Comparison of ENCODE assay signal across 20 cellular contexts in genomic region chr15:35991386-35991785, GRCh38.
"Had no signal": no experiment of that assay in that cellular context is flagged by ENCODE, and none has a peak within 500 bp of the region (broad histone marks: within the 10 kb centered on the region; RNA-seq: fewer than 3 reads in every experiment).

No MANE protein-coding gene starts in this region.

- H3K4me1 Mint-ChIP-seq: immature natural killer cell had no signal

- H3K4me1 ChIP-seq: foreskin keratinocyte, left lung, lower lobe of right lung had no signal

- H3K27ac Mint-ChIP-seq: immature natural killer cell had no signal

- H3K4me3 Mint-ChIP-seq: immature natural killer cell had no signal

- H3K27ac ChIP-seq: coronary artery, dorsolateral prefrontal cortex, esophagus muscularis mucosa, foreskin keratinocyte, gastroesophageal sphincter, heart left ventricle, hepatocyte, left lung, lower lobe of right lung had no signal

- H3K4me2 ChIP-seq: hepatocyte had no signal

- ATAC-seq: foreskin keratinocyte, gastroesophageal sphincter, heart left ventricle, left lung, left ventricle myocardium superior, lower lobe of right lung had no signal

- DNase-seq: dermis blood vessel endothelial cell; dorsolateral prefrontal cortex; effector CD4-positive, alpha-beta T cell; effector memory CD4-positive, alpha-beta T cell; foreskin keratinocyte; heart left ventricle; hypothalamus; immature natural killer cell; islet precursor cell; kidney; kidney glomerular epithelial cell; left lung; left ventricle myocardium superior; lower lobe of right lung; mesenchymal stem cell; midbrain had no signal

- H3K36me3 Mint-ChIP-seq: immature natural killer cell had no signal

- H3K4me3 ChIP-seq: coronary artery, dorsolateral prefrontal cortex, esophagus muscularis mucosa, gastroesophageal sphincter, heart left ventricle, hepatocyte, left lung, lower lobe of right lung had no signal

- H3K9me3 ChIP-seq: esophagus muscularis mucosa, gastroesophageal sphincter, heart left ventricle, left lung, lower lobe of right lung had no signal

- H3K36me3 ChIP-seq: esophagus muscularis mucosa, gastroesophageal sphincter, heart left ventricle, left lung, lower lobe of right lung had no signal

- H3K27me3 ChIP-seq: dorsolateral prefrontal cortex, esophagus muscularis mucosa, foreskin keratinocyte, gastroesophageal sphincter, heart left ventricle, hepatocyte, left lung had no signal

- H3K79me2 ChIP-seq: hepatocyte had no signal
